In genomic region chr19:49850221-49850486, GRCh38 we compare ENCODE assay signal across 8 cellular contexts. TPM values are rescaled to one million over a fixed set of nuclear protein-coding genes. Genes with fewer than 3 reads are reported as not detected.
A peak's percentile ranks its signal among the peaks of the same experiment; 100 is the strongest.
DNase-seq lines count a peak whose midpoint lies in the region; ATAC-seq, FAIRE-seq and TF ChIP-seq lines count a peak whose summit lies in the region.

No MANE protein-coding gene starts in this region.

- POLR2A ChIA-PET in K562 (lab: Yijun Ruan, JAX): interaction anchor here (0.6 to 2.0 kb wide), 22 partner anchors 9 to 174 kb away, joined by 3 to 18 read pairs (median 5); partner anchors contain the start of genes FUZ and PRMT1

- H4K20me1 ChIP-seq in K562 (replicated peaks; ENCODE audit: control insufficient read depth, insufficient read depth, low read length): peaks cover 11% of the 10 kb centered on the region

- H3K4ac ChIP-seq in mesenchymal stem cell (ENCODE audit: low read depth in 1 of 2, low read length in 2 of 2): no peak overlapping the region

- no peak overlapping the region for H4K91ac ChIP-seq in mesenchymal stem cell (ENCODE audit: low read length)

- H3K4me1 Mint-ChIP-seq in activated naive CD4-positive, alpha-beta T cell treated with anti-CD3 and anti-CD28 coated beads, Interleukin-2, amount 10 ng/mL, durations not matched to agents 7 days and 5 days: peaks cover 40% of the 10 kb centered on the region

- WGBS in K562 (ENCODE audit: insufficient coverage, low coverage, missing lambda C conversion rate): 4% methylated on average over 12 of the region's 12 CpGs
- 89% methylated on average over 7 of the region's 12 CpGs for WGBS in mesenchymal stem cell
- WGBS in upper lobe of left lung, 2 donors: 45 to 55% methylated on average over 12 of the region's 12 CpGs

- H3K9ac ChIP-seq in K562 (ENCODE audit: insufficient read depth in 1 of 2, low read depth in 2 of 2, low read length in 2 of 2): peak overlapping the region; percentile 97 to 99
- H3K9ac ChIP-seq in mesenchymal stem cell (ENCODE audit: low read length): peak overlapping the region; percentile 98

- peak overlapping the region; percentile 97 for H2AFZ ChIP-seq in K562 (ENCODE audit: low read depth, low read length)
- no peak overlapping the region for H2AFZ ChIP-seq in mesenchymal stem cell (ENCODE audit: low read depth, low read length)

- peaks cover 51% of the 10 kb centered on the region for H3K79me2 ChIP-seq in K562 (ENCODE audit: control insufficient read depth, insufficient read depth, low read length)

- H3K4me3 Mint-ChIP-seq in activated naive CD4-positive, alpha-beta T cell treated with anti-CD3 and anti-CD28 coated beads, Interleukin-2, amount 10 ng/mL, durations not matched to agents 7 days and 5 days: peak overlapping the region; percentile 90

- peaks cover 11% of the 10 kb centered on the region for H3K9me1 ChIP-seq in K562 (ENCODE audit: control insufficient read depth, insufficient read depth, low read length)

- no peaks in the 10 kb centered on the region for H3K27me3 ChIP-seq in K562 (ENCODE audit: control insufficient read depth in 2 of 2, insufficient read depth in 2 of 2, low read length in 2 of 2)
- no peaks in the 10 kb centered on the region for H3K27me3 ChIP-seq in mesenchymal stem cell (ENCODE audit: control insufficient read depth in 1 of 2, insufficient read depth in 1 of 2, low read length in 2 of 2)
- no peaks in the 10 kb centered on the region for H3K27me3 ChIP-seq in upper lobe of left lung

- no peak overlapping the region for H2BK12ac ChIP-seq in mesenchymal stem cell (ENCODE audit: low read length in 2 of 2)

- H4K8ac ChIP-seq in mesenchymal stem cell (ENCODE audit: low read length): no peak overlapping the region

- peaks cover 11% of the 10 kb centered on the region for H3K36me3 Mint-ChIP-seq in activated naive CD4-positive, alpha-beta T cell treated with anti-CD3 and anti-CD28 coated beads, Interleukin-2, amount 10 ng/mL, durations not matched to agents 7 days and 5 days

- no peak for TF ChIP-seq RAD21 in K562 (CRISPR knock-in tag; conservative IDR thresholded peaks at IDR 0.05 in 1 of 2, IDR thresholded peaks at IDR 0.05 in 1 of 2)

- no peak overlapping the region for H3K14ac ChIP-seq in mesenchymal stem cell (ENCODE audit: low read length in 2 of 2)

- H3K4me2 ChIP-seq in K562 (ENCODE audit: insufficient read depth, low read length): peak overlapping the region; percentile 92
- H3K4me2 ChIP-seq in mesenchymal stem cell (ENCODE audit: low read length, poor library complexity, severe bottlenecking): peak overlapping the region; percentile 42

- H3K9me3 ChIP-seq in K562 (replicated peaks; ENCODE audit: control insufficient read depth, insufficient read depth, low read depth, low read length): 0 out of 2 replicates have a peak, but pooled peaks cover 6% of the 10 kb centered on the region
- no peaks in the 10 kb centered on the region for H3K9me3 ChIP-seq in mesenchymal stem cell (ENCODE audit: control insufficient read depth, low read length)
- no peaks in the 10 kb centered on the region for H3K9me3 ChIP-seq in upper lobe of left lung

- H3K27ac ChIP-seq in K562 (ENCODE audit: extremely low read depth, low read depth, low read length): peak overlapping the region; percentile 100
- H3K27ac ChIP-seq in mesenchymal stem cell (ENCODE audit: low read length, poor library complexity, severe bottlenecking): peak overlapping the region; percentile 21
- peak overlapping the region; percentile 99 to 100 (median 100) for H3K27ac ChIP-seq in upper lobe of left lung

- in situ Hi-C loops in K562 (cut with MboI): no loop called here

- no peak overlapping the region for H2AK5ac ChIP-seq in mesenchymal stem cell (ENCODE audit: low read length, severe bottlenecking)

- no peak overlapping the region for H2BK15ac ChIP-seq in mesenchymal stem cell (ENCODE audit: low read depth, poor library complexity, severe bottlenecking)

- no peak for TF ChIP-seq EP300 in K562 (IDR thresholded peaks at IDR 0.05; ENCODE audit: low read length)
- TF ChIP-seq EP300 in upper lobe of left lung (IDR thresholded peaks at IDR 0.05): no peak

- no peak overlapping the region for H2BK120ac ChIP-seq in mesenchymal stem cell (ENCODE audit: low read depth, low read length)

- H3K27me3 Mint-ChIP-seq in activated naive CD4-positive, alpha-beta T cell treated with anti-CD3 and anti-CD28 coated beads, Interleukin-2, amount 10 ng/mL, durations not matched to agents 7 days and 5 days: peaks cover 22% of the 10 kb centered on the region

- no peak overlapping the region for H2BK5ac ChIP-seq in mesenchymal stem cell (ENCODE audit: low read depth, low read length, poor library complexity, severe bottlenecking)

- CTCF ChIA-PET in activated naive CD4-positive, alpha-beta T cell treated with anti-CD3 and anti-CD28 coated beads, Interleukin-2, amount 10 ng/mL, durations not matched to agents 7 days and 5 days (lab: Charles Lee): interaction anchor here (0.9 to 1.4 kb wide), 3 partner anchors 14 to 133 kb away, joined by 3 read pairs; no protein-coding TSS in a partner anchor
- CTCF ChIA-PET in K562 (lab: Yijun Ruan, JAX; ENCODE audit: low intra/inter-chr PET ratio): no interaction called here

- no peak for TF ChIP-seq POLR2A in K562 (conservative IDR thresholded peaks at IDR 0.05)
- no peak for TF ChIP-seq POLR2A in upper lobe of left lung (IDR thresholded peaks at IDR 0.05)

- DNase-seq in activated naive CD4-positive, alpha-beta T cell treated with anti-CD3 and anti-CD28 coated beads, Interleukin-2, amount 10 ng/mL, durations not matched to agents 7 days and 5 days: no peak
- no peak for DNase-seq in activated naive CD4-positive, alpha-beta T cell treated with Interleukin-2 at 50 U/mL for 16 hours
- DNase-seq in K562 (ENCODE audit: extremely low read depth in 1 of 4, low spot score in 3 of 4): no peak
- no peak for DNase-seq in mesenchymal stem cell
- DNase-seq in upper lobe of left lung: no peak
- no peak for DNase-seq in activated gamma-delta T cell treated with Interleukin-2 at 50 U/mL for 16 hours
- DNase-seq in NCI-H510A treated with DMSO at 0.1 percent for 48 hours (lab: John Stamatoyannopoulos, UW): no peak
- no peak for DNase-seq in NCI-H748 (lab: John Stamatoyannopoulos, UW; ENCODE audit: unreplicated experiment)

- H3K18ac ChIP-seq in mesenchymal stem cell (ENCODE audit: low read depth in 1 of 2, low read length in 2 of 2): peak overlapping the region in 1 of 2 experiments; percentile 57

- peak overlapping the region; percentile 98 for H3K27ac Mint-ChIP-seq in activated naive CD4-positive, alpha-beta T cell treated with anti-CD3 and anti-CD28 coated beads, Interleukin-2, amount 10 ng/mL, durations not matched to agents 7 days and 5 days

- H3K4me1 ChIP-seq in K562 (replicated peaks in 1 of 2; ENCODE audit: control insufficient read depth in 2 of 2, insufficient read depth in 2 of 2, low read length in 2 of 2) (peaks cover 39 to 58% of the 10 kb centered on the region in 2 experiments), mesenchymal stem cell (ENCODE audit: control insufficient read depth, insufficient read depth, low read depth, low read length) (peaks cover 30% of the 10 kb centered on the region), upper lobe of left lung (peaks cover 25 to 46% (median 36%) of the 10 kb centered on the region in 4 donors)

- TSS peak; percentile 83 for BruUV-seq in K562 (replicated peaks; lab: Mats Ljungman, UMichigan)

- FAIRE-seq in K562 (lab: Jason Lieb, UNC): no peak

- H3K4me3 ChIP-seq in K562: peak overlapping the region; percentile 87
- H3K4me3 ChIP-seq in mesenchymal stem cell (ENCODE audit: insufficient read depth in 1 of 2, low read depth in 1 of 2, low read length in 2 of 2): peak overlapping the region in 1 of 2 experiments; percentile 86
- peak overlapping the region; percentile 35 to 98 (median 87) for H3K4me3 ChIP-seq in upper lobe of left lung

- TF ChIP-seq CTCF in K562 (IDR thresholded peaks at IDR 0.05 in 2 of 3, conservative IDR thresholded peaks at IDR 0.05 in 1 of 3; ENCODE audit: insufficient read depth in 2 of 3, low read depth in 1 of 3, low read length in 3 of 3): no peak
- TF ChIP-seq CTCF in upper lobe of left lung (IDR thresholded peaks at IDR 0.05): no peak

- H3K23ac ChIP-seq in mesenchymal stem cell (ENCODE audit: low read length in 2 of 2): no peak overlapping the region

- intact Hi-C loops in K562 (cut with micrococcal nuclease): no loop called here

- ATAC-seq in K562 (peak; percentile 12), upper lobe of left lung (ENCODE audit: low FRiP score in 2 of 2) (no peak)

- peaks cover 13% of the 10 kb centered on the region for H3K79me1 ChIP-seq in mesenchymal stem cell (replicated peaks; ENCODE audit: low read length, poor library complexity, severe bottlenecking)

- H3K9me3 Mint-ChIP-seq in activated naive CD4-positive, alpha-beta T cell treated with anti-CD3 and anti-CD28 coated beads, Interleukin-2, amount 10 ng/mL, durations not matched to agents 7 days and 5 days: peaks cover 3% of the 10 kb centered on the region

- peaks cover 27% of the 10 kb centered on the region for H3K36me3 ChIP-seq in K562 (ENCODE audit: control insufficient read depth, insufficient read depth, low read length)
- peaks cover 6 to 10% of the 10 kb centered on the region in 2 experiments for H3K36me3 ChIP-seq in mesenchymal stem cell (ENCODE audit: control insufficient read depth in 1 of 2, insufficient read depth in 2 of 2, low read depth in 1 of 2, low read length in 2 of 2)
- peaks cover 0 to 9% (median 5%) of the 10 kb centered on the region in 4 donors for H3K36me3 ChIP-seq in upper lobe of left lung

RNA-seq across cellular contexts. Expression of gene PTOV1, which starts 0.8 kb away (rescaled TPM):
- total RNA-seq in K562 (2011; cell fraction: chromatin; rRNA removed; ENCODE audit: low replicate concordance): 128 and 364 TPM in 2 replicates
- total RNA-seq in K562 (2011; cell fraction: nucleolus; rRNA removed): 274 and 281 TPM in 2 replicates
- 195 and 218 TPM in 2 replicates for total RNA-seq in K562 (2011; cell fraction: nucleoplasm; rRNA removed)
- total RNA-seq in K562 (2014; rRNA removed) (61.3 and 79.5 TPM in 2 replicates), K562 (2014; rRNA removed; fragmentation: Illumina TruSeq; extraction: Trizol) (14.0 and 23.3 TPM in 2 replicates), K562 (2015; rRNA removed; fragmentation: Illumina TruSeq; extraction: Trizol) (43.5 and 44.6 TPM in 2 replicates), K562 (2021) (156 and 169 TPM in 2 replicates), upper lobe of left lung (100 to 1,000 TPM in 3 of 6 donors, 10 to 100 TPM in 3; 60.2 to 136 (median 106) TPM)
- polyA plus RNA-seq in K562 (2011; rRNA removed) (33.0 and 58.6 TPM in 2 replicates), K562 (2014; fragmentation: Illumina TruSeq; extraction: Trizol) (61.7 and 81.3 TPM in 2 replicates), K562 (2014; fragmentation: Nextera tagmentation; extraction: Ambion mirVana) (1 to 10 TPM; 4.9 to 9.3 TPM), K562 (2014; rRNA removed) (68.1 and 75.0 TPM in 2 replicates)
- 39.8 and 67.6 TPM in 2 replicates for polyA plus RNA-seq in K562 (2011; cell fraction: cytosol; rRNA removed)
- 302 and 359 TPM in 2 replicates for polyA plus RNA-seq in K562 (2011; cell fraction: nucleus; rRNA removed)
- 104 and 153 TPM in 2 replicates for polyA plus RNA-seq in K562 (2012)
- polyA minus RNA-seq in K562 (2011; rRNA and poly(A)+ RNA removed): 22.8 and 25.3 TPM in 2 replicates
- 60.9 and 84.8 TPM in 2 replicates for polyA minus RNA-seq in K562 (2011; cell fraction: cytosol; rRNA and poly(A)+ RNA removed)
- 81.6 and 99.6 TPM in 2 replicates for polyA minus RNA-seq in K562 (2011; cell fraction: nucleus; rRNA and poly(A)+ RNA removed)
- 141 TPM for polyA plus RNA-seq in mesenchymal stem cell (2013, experiment 1 of 2)
- polyA plus RNA-seq in mesenchymal stem cell (2013, experiment 2 of 2): 146 TPM

RNA-seq across cellular contexts. Expression of gene PNKP, which starts 17.2 kb away (rescaled TPM):
- 168 and 404 TPM in 2 replicates for total RNA-seq in K562 (2011; cell fraction: chromatin; rRNA removed; ENCODE audit: low replicate concordance)
- total RNA-seq in K562 (2011; cell fraction: nucleolus; rRNA removed): 252 and 258 TPM in 2 replicates
- 178 and 185 TPM in 2 replicates for total RNA-seq in K562 (2011; cell fraction: nucleoplasm; rRNA removed)
- total RNA-seq in K562 (2014; rRNA removed) (56.0 and 59.3 TPM in 2 replicates), K562 (2014; rRNA removed; fragmentation: Illumina TruSeq; extraction: Trizol) (12.3 and 18.1 TPM in 2 replicates), K562 (2015; rRNA removed; fragmentation: Illumina TruSeq; extraction: Trizol) (25.3 and 29.4 TPM in 2 replicates), K562 (2021) (84.9 and 85.4 TPM in 2 replicates), upper lobe of left lung (100 to 1,000 TPM in 2 of 6 donors, 10 to 100 TPM in 4; 47.6 to 321 (median 88.6) TPM)
- polyA plus RNA-seq in K562 (2011; rRNA removed) (13.7 and 21.3 TPM in 2 replicates), K562 (2014; fragmentation: Illumina TruSeq; extraction: Trizol) (26.7 and 30.0 TPM in 2 replicates), K562 (2014; fragmentation: Nextera tagmentation; extraction: Ambion mirVana) (1 to 10 TPM; 2.8 to 3.1 TPM), K562 (2014; rRNA removed) (64.0 and 71.3 TPM in 2 replicates)
- polyA plus RNA-seq in K562 (2011; cell fraction: cytosol; rRNA removed): 12.2 and 25.9 TPM in 2 replicates
- 123 and 164 TPM in 2 replicates for polyA plus RNA-seq in K562 (2011; cell fraction: nucleus; rRNA removed)
- polyA plus RNA-seq in K562 (2012): 56.7 and 64.2 TPM in 2 replicates
- 6.7 and 8.2 TPM in 2 replicates for polyA minus RNA-seq in K562 (2011; rRNA and poly(A)+ RNA removed)
- polyA minus RNA-seq in K562 (2011; cell fraction: cytosol; rRNA and poly(A)+ RNA removed): 22.8 and 136 TPM in 2 replicates
- polyA minus RNA-seq in K562 (2011; cell fraction: nucleus; rRNA and poly(A)+ RNA removed): 48.2 and 49.9 TPM in 2 replicates
- polyA plus RNA-seq in mesenchymal stem cell (2013, experiment 1 of 2): 46.8 TPM
- 44.2 TPM for polyA plus RNA-seq in mesenchymal stem cell (2013, experiment 2 of 2)

RNA-seq across cellular contexts. Expression of gene AKT1S1, which starts 27.0 kb away (rescaled TPM):
- 24.5 and 49.9 TPM in 2 replicates for total RNA-seq in K562 (2011; cell fraction: chromatin; rRNA removed; ENCODE audit: low replicate concordance)
- total RNA-seq in K562 (2011; cell fraction: nucleolus; rRNA removed): 34.3 and 39.9 TPM in 2 replicates
- total RNA-seq in K562 (2011; cell fraction: nucleoplasm; rRNA removed): 26.9 and 29.9 TPM in 2 replicates
- total RNA-seq in K562 (2014; rRNA removed) (25.7 and 33.8 TPM in 2 replicates), K562 (2014; rRNA removed; fragmentation: Illumina TruSeq; extraction: Trizol) (5.7 and 6.9 TPM in 2 replicates), K562 (2015; rRNA removed; fragmentation: Illumina TruSeq; extraction: Trizol) (13.5 and 14.4 TPM in 2 replicates), K562 (2021) (50.1 and 50.3 TPM in 2 replicates), upper lobe of left lung (10 to 100 TPM; 11.8 to 35.5 (median 25.7) TPM)
- polyA plus RNA-seq in K562 (2011; rRNA removed) (17.1 and 22.4 TPM in 2 replicates), K562 (2014; fragmentation: Illumina TruSeq; extraction: Trizol) (39.0 and 40.7 TPM in 2 replicates), K562 (2014; fragmentation: Nextera tagmentation; extraction: Ambion mirVana) (1 to 10 TPM; 1.2 TPM), K562 (2014; rRNA removed) (38.2 and 45.4 TPM in 2 replicates)
- 34.5 and 68.9 TPM in 2 replicates for polyA plus RNA-seq in K562 (2011; cell fraction: cytosol; rRNA removed)
- polyA plus RNA-seq in K562 (2011; cell fraction: nucleus; rRNA removed): 33.2 and 55.4 TPM in 2 replicates
- 31.8 and 37.6 TPM in 2 replicates for polyA plus RNA-seq in K562 (2012)
- polyA minus RNA-seq in K562 (2011; rRNA and poly(A)+ RNA removed): 7.8 and 10.3 TPM in 2 replicates
- 17.4 and 21.4 TPM in 2 replicates for polyA minus RNA-seq in K562 (2011; cell fraction: cytosol; rRNA and poly(A)+ RNA removed)
- polyA minus RNA-seq in K562 (2011; cell fraction: nucleus; rRNA and poly(A)+ RNA removed): 18.2 and 22.4 TPM in 2 replicates
- polyA plus RNA-seq in mesenchymal stem cell (2013, experiment 1 of 2): 107 TPM
- 104 TPM for polyA plus RNA-seq in mesenchymal stem cell (2013, experiment 2 of 2)

RNA-seq across cellular contexts. Expression of gene TBC1D17, which starts 27.3 kb away (rescaled TPM):
- total RNA-seq in K562 (2011; cell fraction: chromatin; rRNA removed; ENCODE audit: low replicate concordance): 34.8 and 78.7 TPM in 2 replicates
- total RNA-seq in K562 (2011; cell fraction: nucleolus; rRNA removed): 40.9 and 43.4 TPM in 2 replicates
- total RNA-seq in K562 (2011; cell fraction: nucleoplasm; rRNA removed): 33.2 and 34.5 TPM in 2 replicates
- total RNA-seq in K562 (2014; rRNA removed) (3.8 and 6.8 TPM in 2 replicates), K562 (2014; rRNA removed; fragmentation: Illumina TruSeq; extraction: Trizol) (2.6 and 3.2 TPM in 2 replicates), K562 (2015; rRNA removed; fragmentation: Illumina TruSeq; extraction: Trizol) (2.4 and 3.5 TPM in 2 replicates), K562 (2021) (14.2 and 16.0 TPM in 2 replicates), upper lobe of left lung (100 to 1,000 TPM in 1 of 6 donors, 10 to 100 TPM in 5; 22.9 to 140 (median 61.2) TPM)
- polyA plus RNA-seq in K562 (2011; rRNA removed) (7.4 and 10.5 TPM in 2 replicates), K562 (2014; fragmentation: Illumina TruSeq; extraction: Trizol) (8.7 and 11.7 TPM in 2 replicates), K562 (2014; fragmentation: Nextera tagmentation; extraction: Ambion mirVana) (under 1 TPM; 0.42 to 0.46 TPM), K562 (2014; rRNA removed) (14.7 and 18.2 TPM in 2 replicates)
- 8.7 and 14.7 TPM in 2 replicates for polyA plus RNA-seq in K562 (2011; cell fraction: cytosol; rRNA removed)
- polyA plus RNA-seq in K562 (2011; cell fraction: nucleus; rRNA removed): 33.2 and 48.4 TPM in 2 replicates
- polyA plus RNA-seq in K562 (2012): 15.8 and 16.9 TPM in 2 replicates
- polyA minus RNA-seq in K562 (2011; rRNA and poly(A)+ RNA removed): 5.7 and 7.2 TPM in 2 replicates
- 9.1 and 9.2 TPM in 2 replicates for polyA minus RNA-seq in K562 (2011; cell fraction: cytosol; rRNA and poly(A)+ RNA removed)
- polyA minus RNA-seq in K562 (2011; cell fraction: nucleus; rRNA and poly(A)+ RNA removed): 12.3 and 15.3 TPM in 2 replicates
- polyA plus RNA-seq in mesenchymal stem cell (2013, experiment 1 of 2): 51.0 TPM
- polyA plus RNA-seq in mesenchymal stem cell (2013, experiment 2 of 2): 50.4 TPM

RNA-seq across cellular contexts. Expression of gene MED25, which starts 32.1 kb away (rescaled TPM):
- 109 and 190 TPM in 2 replicates for total RNA-seq in K562 (2011; cell fraction: chromatin; rRNA removed; ENCODE audit: low replicate concordance)
- total RNA-seq in K562 (2011; cell fraction: nucleolus; rRNA removed): 97.8 and 99.2 TPM in 2 replicates
- total RNA-seq in K562 (2011; cell fraction: nucleoplasm; rRNA removed): 109 and 111 TPM in 2 replicates
- total RNA-seq in K562 (2014; rRNA removed): 19.3 and 30.1 TPM in 2 replicates
- total RNA-seq in K562 (2014; rRNA removed; fragmentation: Illumina TruSeq; extraction: Trizol): 15.7 and 17.1 TPM in 2 replicates
- 14.5 and 16.0 TPM in 2 replicates for total RNA-seq in K562 (2015; rRNA removed; fragmentation: Illumina TruSeq; extraction: Trizol)
- 83.5 and 93.9 TPM in 2 replicates for total RNA-seq in K562 (2021)
- 23.0 and 31.0 TPM in 2 replicates for polyA plus RNA-seq in K562 (2011; rRNA removed)
- polyA plus RNA-seq in K562 (2011; cell fraction: cytosol; rRNA removed): 18.3 and 19.6 TPM in 2 replicates
- polyA plus RNA-seq in K562 (2011; cell fraction: nucleus; rRNA removed): 111 and 131 TPM in 2 replicates
- polyA plus RNA-seq in K562 (2012): 57.3 and 63.8 TPM in 2 replicates
- 56.7 and 72.9 TPM in 2 replicates for polyA plus RNA-seq in K562 (2014; fragmentation: Illumina TruSeq; extraction: Trizol)
- polyA plus RNA-seq in K562 (2014; fragmentation: Nextera tagmentation; extraction: Ambion mirVana): 1 to 10 TPM; 4.1 to 4.4 TPM
- polyA plus RNA-seq in K562 (2014; rRNA removed): 37.8 and 40.3 TPM in 2 replicates
- polyA minus RNA-seq in K562 (2011; rRNA and poly(A)+ RNA removed): 20.8 and 22.4 TPM in 2 replicates
- polyA minus RNA-seq in K562 (2011; cell fraction: cytosol; rRNA and poly(A)+ RNA removed): 35.9 and 50.9 TPM in 2 replicates
- 38.8 and 53.6 TPM in 2 replicates for polyA minus RNA-seq in K562 (2011; cell fraction: nucleus; rRNA and poly(A)+ RNA removed)
- polyA plus RNA-seq in mesenchymal stem cell (2013, experiment 1 of 2): 33.3 TPM
- 33.3 TPM for polyA plus RNA-seq in mesenchymal stem cell (2013, experiment 2 of 2)
- 100 to 1,000 TPM in 1 of 6 donors, 10 to 100 TPM in 5; 41.7 to 110 (median 61.2) TPM for total RNA-seq in upper lobe of left lung

Comparison
In these comparisons a context has a peak if more than half of its experiments do, and no peak if none do; other contexts are left out.
1. H3K27ac ChIP-seq: peak in every context shown above with its lines; median percentile 100 in K562; 100 in upper lobe of left lung; 21 in mesenchymal stem cell.